14 cellular contexts compared by ENCODE assay signal in genomic region chr3:192128922-192129321, GRCh38.
DNase-seq lines count a peak whose midpoint lies in the region; ATAC-seq and TF ChIP-seq lines count a peak whose summit lies in the region.
"Had no signal": no experiment of that assay in that cellular context is flagged by ENCODE, and none has a peak within 500 bp of the region (broad histone marks: within the 10 kb centered on the region; RNA-seq: fewer than 3 reads in every experiment).

No MANE protein-coding gene starts in this region.

- H3K27ac ChIP-seq in hepatocyte: no peak overlapping the region
- no peak overlapping the region for H3K27ac ChIP-seq in osteoblast (ENCODE audit: low read depth, low read length)
- H3K27ac ChIP-seq: VCaP had no signal

- H3K4me1 ChIP-seq in hepatocyte (ENCODE audit: insufficient read depth) (no peaks in the 10 kb centered on the region), osteoblast (ENCODE audit: insufficient read depth, low read length) (no peaks in the 10 kb centered on the region)

- no peak overlapping the region for H3K27ac Mint-ChIP-seq in activated CD8-positive, alpha-beta memory T cell treated with anti-CD3 and anti-CD28 coated beads, Interleukin-2, amount 10 ng/mL, durations not matched to agents 7 days and 5 days

- CTCF ChIA-PET in activated CD8-positive, alpha-beta memory T cell treated with anti-CD3 and anti-CD28 coated beads, Interleukin-2, amount 10 ng/mL, durations not matched to agents 7 days and 5 days (lab: Charles Lee): interaction anchor here (1.2 kb wide), 1 partner anchor 12 kb away, joined by 4 read pairs; no protein-coding TSS in a partner anchor

- H3K4me3 Mint-ChIP-seq in activated CD8-positive, alpha-beta memory T cell treated with anti-CD3 and anti-CD28 coated beads, Interleukin-2, amount 10 ng/mL, durations not matched to agents 7 days and 5 days: no peak overlapping the region

- H2AFZ ChIP-seq in hepatocyte (no peak overlapping the region), osteoblast (ENCODE audit: low read length) (no peak overlapping the region)

- H3K4me2 ChIP-seq in hepatocyte (no peak overlapping the region), osteoblast (ENCODE audit: insufficient read depth, low read length) (no peak overlapping the region)

- no peaks in the 10 kb centered on the region for H3K79me2 ChIP-seq in hepatocyte
- no peaks in the 10 kb centered on the region for H3K79me2 ChIP-seq in osteoblast (ENCODE audit: insufficient read depth, low read length)

- H3K36me3 ChIP-seq in hepatocyte (replicated peaks; ENCODE audit: insufficient read depth, low read depth) (no peaks in the 10 kb centered on the region), osteoblast (ENCODE audit: insufficient read depth, low read length) (no peaks in the 10 kb centered on the region)

- no peaks in the 10 kb centered on the region for H3K27me3 Mint-ChIP-seq in activated CD8-positive, alpha-beta memory T cell treated with anti-CD3 and anti-CD28 coated beads, Interleukin-2, amount 10 ng/mL, durations not matched to agents 7 days and 5 days

- H3K36me3 Mint-ChIP-seq in activated CD8-positive, alpha-beta memory T cell treated with anti-CD3 and anti-CD28 coated beads, Interleukin-2, amount 10 ng/mL, durations not matched to agents 7 days and 5 days: no peaks in the 10 kb centered on the region

- H3K9me3 ChIP-seq in hepatocyte (ENCODE audit: low read depth): no peaks in the 10 kb centered on the region
- H3K9me3 ChIP-seq in osteoblast (ENCODE audit: low read depth, low read length): no peaks in the 10 kb centered on the region

- WGBS in hepatocyte (ENCODE audit: low lambda C conversion rate, missing lambda C conversion rate): 50% methylated on average over 4 of the region's 4 CpGs

- DNase-seq in hepatocyte (ENCODE audit: low spot score) (peak; percentile 14), hypothalamus (lab: John Stamatoyannopoulos, UW) (no peak), osteoblast (ENCODE audit: insufficient read length, low spot score, missing footprints) (no peak)
- DNase-seq in stimulated activated CD4-positive, alpha-beta T cell treated with anti-CD3 and anti-CD28 coated beads, Interleukin-4, amount 100 ng/mL, for 24 hours: no peak
- no peak for DNase-seq in activated CD8-positive, alpha-beta memory T cell treated with anti-CD3 and anti-CD28 coated beads, Interleukin-2, amount 10 ng/mL, durations not matched to agents 7 days and 5 days
- DNase-seq: activated naive CD4-positive, alpha-beta T cell treated with Interleukin-2 at 50 U/mL for 16 hours; cortex of kidney; DND-41; glutamatergic neuron; RPMI8226 had no signal

- no peak overlapping the region for H3K4me3 ChIP-seq in hepatocyte
- no peak overlapping the region for H3K4me3 ChIP-seq in osteoblast (ENCODE audit: insufficient read depth, low read length)

- ATAC-seq in GM18868 (IDR thresholded peaks at IDR 0.05; ENCODE audit: unreplicated experiment) (peak; percentile 95), GM21723 (IDR thresholded peaks at IDR 0.05; ENCODE audit: unreplicated experiment) (peak; percentile 65), HG03457 (IDR thresholded peaks at IDR 0.05; ENCODE audit: unreplicated experiment) (peak; percentile 82)
- ATAC-seq in activated CD8-positive, alpha-beta memory T cell treated with anti-CD3 and anti-CD28 coated beads, Interleukin-2, amount 10 ng/mL, durations not matched to agents 7 days and 5 days: no peak

- H4K20me1 ChIP-seq in hepatocyte (ENCODE audit: insufficient read depth, poor library complexity, severe bottlenecking): no peaks in the 10 kb centered on the region
- H4K20me1 ChIP-seq in osteoblast (ENCODE audit: insufficient read depth, low read length): no peaks in the 10 kb centered on the region

- H3K9me2 ChIP-seq in hepatocyte (replicated peaks; ENCODE audit: insufficient read depth): no peaks in the 10 kb centered on the region

- H3K27me3 ChIP-seq in hepatocyte (no peaks in the 10 kb centered on the region), osteoblast (ENCODE audit: insufficient read depth, low read length) (no peaks in the 10 kb centered on the region)

- TF ChIP-seq CTCF in hepatocyte (IDR thresholded peaks at IDR 0.05; ENCODE audit: poor library complexity): no peak
- no peak for TF ChIP-seq CTCF in osteoblast (IDR thresholded peaks at IDR 0.05; ENCODE audit: extremely low read depth, low read depth, low read length)

- H3K4me1 Mint-ChIP-seq in activated CD8-positive, alpha-beta memory T cell treated with anti-CD3 and anti-CD28 coated beads, Interleukin-2, amount 10 ng/mL, durations not matched to agents 7 days and 5 days: no peaks in the 10 kb centered on the region

- H3K9me3 Mint-ChIP-seq in activated CD8-positive, alpha-beta memory T cell treated with anti-CD3 and anti-CD28 coated beads, Interleukin-2, amount 10 ng/mL, durations not matched to agents 7 days and 5 days (ENCODE audit: low read depth): peaks cover 9% of the 10 kb centered on the region
